Comparison of ENCODE assay signal across 1 cellular context in the genomic region with DNA sequence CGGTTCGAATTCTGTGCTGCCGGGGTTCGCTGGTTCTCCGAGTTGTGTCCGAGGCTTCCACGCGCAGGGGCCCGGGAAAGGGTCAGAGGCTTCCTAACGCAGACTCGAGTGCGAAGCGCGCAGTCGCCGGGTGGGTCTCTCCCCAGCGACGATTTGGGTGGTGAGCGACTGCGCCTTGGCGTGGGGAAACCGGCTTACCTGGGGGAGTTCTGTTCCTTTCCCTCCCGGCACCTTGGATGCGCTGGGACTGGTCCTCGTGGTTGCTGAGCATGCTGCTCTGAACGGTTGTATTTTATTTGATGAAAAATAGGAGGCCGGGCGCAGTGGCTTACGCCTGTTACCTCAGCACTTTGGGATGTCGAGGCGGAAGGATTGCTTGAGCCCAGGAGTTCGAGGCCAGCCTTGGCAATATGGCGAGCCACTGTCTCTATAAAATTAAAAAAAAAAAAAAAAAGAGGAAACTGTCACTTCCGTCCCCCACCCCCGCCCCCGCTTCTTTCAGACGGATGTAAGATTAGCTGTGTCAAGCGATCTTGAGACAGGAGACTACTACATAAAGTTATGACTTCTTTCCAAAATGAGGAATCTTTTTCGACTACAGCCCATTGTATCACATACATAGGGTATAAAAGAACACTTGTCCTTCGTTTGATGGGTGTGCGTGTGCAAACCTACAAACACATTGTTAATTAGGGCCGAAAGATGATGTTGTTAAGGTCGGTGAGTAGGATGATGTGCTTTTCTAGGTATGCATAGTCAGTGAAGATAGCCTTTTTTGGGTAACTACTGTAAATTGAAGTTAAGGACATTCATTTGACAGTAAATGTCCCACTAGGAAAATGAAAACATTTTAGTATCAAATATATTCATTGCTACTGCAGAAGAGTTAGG.
TF ChIP-seq lines count a peak whose summit lies in the region.

A gene with protein sequence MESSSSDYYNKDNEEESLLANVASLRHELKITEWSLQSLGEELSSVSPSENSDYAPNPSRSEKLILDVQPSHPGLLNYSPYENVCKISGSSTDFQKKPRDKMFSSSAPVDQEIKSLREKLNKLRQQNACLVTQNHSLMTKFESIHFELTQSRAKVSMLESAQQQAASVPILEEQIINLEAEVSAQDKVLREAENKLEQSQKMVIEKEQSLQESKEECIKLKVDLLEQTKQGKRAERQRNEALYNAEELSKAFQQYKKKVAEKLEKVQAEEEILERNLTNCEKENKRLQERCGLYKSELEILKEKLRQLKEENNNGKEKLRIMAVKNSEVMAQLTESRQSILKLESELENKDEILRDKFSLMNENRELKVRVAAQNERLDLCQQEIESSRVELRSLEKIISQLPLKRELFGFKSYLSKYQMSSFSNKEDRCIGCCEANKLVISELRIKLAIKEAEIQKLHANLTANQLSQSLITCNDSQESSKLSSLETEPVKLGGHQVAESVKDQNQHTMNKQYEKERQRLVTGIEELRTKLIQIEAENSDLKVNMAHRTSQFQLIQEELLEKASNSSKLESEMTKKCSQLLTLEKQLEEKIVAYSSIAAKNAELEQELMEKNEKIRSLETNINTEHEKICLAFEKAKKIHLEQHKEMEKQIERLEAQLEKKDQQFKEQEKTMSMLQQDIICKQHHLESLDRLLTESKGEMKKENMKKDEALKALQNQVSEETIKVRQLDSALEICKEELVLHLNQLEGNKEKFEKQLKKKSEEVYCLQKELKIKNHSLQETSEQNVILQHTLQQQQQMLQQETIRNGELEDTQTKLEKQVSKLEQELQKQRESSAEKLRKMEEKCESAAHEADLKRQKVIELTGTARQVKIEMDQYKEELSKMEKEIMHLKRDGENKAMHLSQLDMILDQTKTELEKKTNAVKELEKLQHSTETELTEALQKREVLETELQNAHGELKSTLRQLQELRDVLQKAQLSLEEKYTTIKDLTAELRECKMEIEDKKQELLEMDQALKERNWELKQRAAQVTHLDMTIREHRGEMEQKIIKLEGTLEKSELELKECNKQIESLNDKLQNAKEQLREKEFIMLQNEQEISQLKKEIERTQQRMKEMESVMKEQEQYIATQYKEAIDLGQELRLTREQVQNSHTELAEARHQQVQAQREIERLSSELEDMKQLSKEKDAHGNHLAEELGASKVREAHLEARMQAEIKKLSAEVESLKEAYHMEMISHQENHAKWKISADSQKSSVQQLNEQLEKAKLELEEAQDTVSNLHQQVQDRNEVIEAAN (N-terminal part only) (plus strand): TSS at position 2 of the 891 bp plus-strand sequence. CDS start 2,638 bp downstream, outside the sequence.

TF ChIP-seq in H1, 55 proteins besides CTCF, POLR2A, EP300 and RAD21:
- TF ChIP-seq SAP30 (IDR thresholded peaks at IDR 0.05; ENCODE audit: insufficient read depth, insufficient replicate concordance, low read length) (peak; percentile 89), SP1 (IDR thresholded peaks at IDR 0.05; ENCODE audit: low read depth, low read length) (no peak), ASH2L (IDR thresholded peaks at IDR 0.05; ENCODE audit: low read length) (no peak), SP2 (IDR thresholded peaks at IDR 0.05; ENCODE audit: low read length) (no peak), RBBP5 (IDR thresholded peaks at IDR 0.05; ENCODE audit: borderline replicate concordance, low read depth, low read length) (no peak; the same call in 1 of the 2 replicates), EGR1 (IDR thresholded peaks at IDR 0.05; ENCODE audit: borderline replicate concordance, low read depth, low read length) (peak; percentile 33; the same call in 1 of the 2 replicates), MAFK (IDR thresholded peaks at IDR 0.05; ENCODE audit: low read depth, low read length) (no peak), SIN3A (conservative IDR thresholded peaks at IDR 0.05 in 1 of 2, IDR thresholded peaks at IDR 0.05 in 1 of 2; ENCODE audit: low read depth in 1 of 2, low read length in 2 of 2) (peak in 1 of 2 experiments; percentile 67; a peak in 1 of 4 replicates), PHF8 (conservative IDR thresholded peaks at IDR 0.05; ENCODE audit: low read depth, low read length) (peak; percentile 64), TAF7 (optimal IDR thresholded peaks at IDR 0.05; ENCODE audit: borderline replicate concordance, low read depth, low read length) (no peak)
- TF ChIP-seq, protein P1, sequence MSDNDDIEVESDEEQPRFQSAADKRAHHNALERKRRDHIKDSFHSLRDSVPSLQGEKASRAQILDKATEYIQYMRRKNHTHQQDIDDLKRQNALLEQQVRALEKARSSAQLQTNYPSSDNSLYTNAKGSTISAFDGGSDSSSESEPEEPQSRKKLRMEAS (IDR thresholded peaks at IDR 0.05): peak; percentile 72
- TF ChIP-seq, protein P2, sequence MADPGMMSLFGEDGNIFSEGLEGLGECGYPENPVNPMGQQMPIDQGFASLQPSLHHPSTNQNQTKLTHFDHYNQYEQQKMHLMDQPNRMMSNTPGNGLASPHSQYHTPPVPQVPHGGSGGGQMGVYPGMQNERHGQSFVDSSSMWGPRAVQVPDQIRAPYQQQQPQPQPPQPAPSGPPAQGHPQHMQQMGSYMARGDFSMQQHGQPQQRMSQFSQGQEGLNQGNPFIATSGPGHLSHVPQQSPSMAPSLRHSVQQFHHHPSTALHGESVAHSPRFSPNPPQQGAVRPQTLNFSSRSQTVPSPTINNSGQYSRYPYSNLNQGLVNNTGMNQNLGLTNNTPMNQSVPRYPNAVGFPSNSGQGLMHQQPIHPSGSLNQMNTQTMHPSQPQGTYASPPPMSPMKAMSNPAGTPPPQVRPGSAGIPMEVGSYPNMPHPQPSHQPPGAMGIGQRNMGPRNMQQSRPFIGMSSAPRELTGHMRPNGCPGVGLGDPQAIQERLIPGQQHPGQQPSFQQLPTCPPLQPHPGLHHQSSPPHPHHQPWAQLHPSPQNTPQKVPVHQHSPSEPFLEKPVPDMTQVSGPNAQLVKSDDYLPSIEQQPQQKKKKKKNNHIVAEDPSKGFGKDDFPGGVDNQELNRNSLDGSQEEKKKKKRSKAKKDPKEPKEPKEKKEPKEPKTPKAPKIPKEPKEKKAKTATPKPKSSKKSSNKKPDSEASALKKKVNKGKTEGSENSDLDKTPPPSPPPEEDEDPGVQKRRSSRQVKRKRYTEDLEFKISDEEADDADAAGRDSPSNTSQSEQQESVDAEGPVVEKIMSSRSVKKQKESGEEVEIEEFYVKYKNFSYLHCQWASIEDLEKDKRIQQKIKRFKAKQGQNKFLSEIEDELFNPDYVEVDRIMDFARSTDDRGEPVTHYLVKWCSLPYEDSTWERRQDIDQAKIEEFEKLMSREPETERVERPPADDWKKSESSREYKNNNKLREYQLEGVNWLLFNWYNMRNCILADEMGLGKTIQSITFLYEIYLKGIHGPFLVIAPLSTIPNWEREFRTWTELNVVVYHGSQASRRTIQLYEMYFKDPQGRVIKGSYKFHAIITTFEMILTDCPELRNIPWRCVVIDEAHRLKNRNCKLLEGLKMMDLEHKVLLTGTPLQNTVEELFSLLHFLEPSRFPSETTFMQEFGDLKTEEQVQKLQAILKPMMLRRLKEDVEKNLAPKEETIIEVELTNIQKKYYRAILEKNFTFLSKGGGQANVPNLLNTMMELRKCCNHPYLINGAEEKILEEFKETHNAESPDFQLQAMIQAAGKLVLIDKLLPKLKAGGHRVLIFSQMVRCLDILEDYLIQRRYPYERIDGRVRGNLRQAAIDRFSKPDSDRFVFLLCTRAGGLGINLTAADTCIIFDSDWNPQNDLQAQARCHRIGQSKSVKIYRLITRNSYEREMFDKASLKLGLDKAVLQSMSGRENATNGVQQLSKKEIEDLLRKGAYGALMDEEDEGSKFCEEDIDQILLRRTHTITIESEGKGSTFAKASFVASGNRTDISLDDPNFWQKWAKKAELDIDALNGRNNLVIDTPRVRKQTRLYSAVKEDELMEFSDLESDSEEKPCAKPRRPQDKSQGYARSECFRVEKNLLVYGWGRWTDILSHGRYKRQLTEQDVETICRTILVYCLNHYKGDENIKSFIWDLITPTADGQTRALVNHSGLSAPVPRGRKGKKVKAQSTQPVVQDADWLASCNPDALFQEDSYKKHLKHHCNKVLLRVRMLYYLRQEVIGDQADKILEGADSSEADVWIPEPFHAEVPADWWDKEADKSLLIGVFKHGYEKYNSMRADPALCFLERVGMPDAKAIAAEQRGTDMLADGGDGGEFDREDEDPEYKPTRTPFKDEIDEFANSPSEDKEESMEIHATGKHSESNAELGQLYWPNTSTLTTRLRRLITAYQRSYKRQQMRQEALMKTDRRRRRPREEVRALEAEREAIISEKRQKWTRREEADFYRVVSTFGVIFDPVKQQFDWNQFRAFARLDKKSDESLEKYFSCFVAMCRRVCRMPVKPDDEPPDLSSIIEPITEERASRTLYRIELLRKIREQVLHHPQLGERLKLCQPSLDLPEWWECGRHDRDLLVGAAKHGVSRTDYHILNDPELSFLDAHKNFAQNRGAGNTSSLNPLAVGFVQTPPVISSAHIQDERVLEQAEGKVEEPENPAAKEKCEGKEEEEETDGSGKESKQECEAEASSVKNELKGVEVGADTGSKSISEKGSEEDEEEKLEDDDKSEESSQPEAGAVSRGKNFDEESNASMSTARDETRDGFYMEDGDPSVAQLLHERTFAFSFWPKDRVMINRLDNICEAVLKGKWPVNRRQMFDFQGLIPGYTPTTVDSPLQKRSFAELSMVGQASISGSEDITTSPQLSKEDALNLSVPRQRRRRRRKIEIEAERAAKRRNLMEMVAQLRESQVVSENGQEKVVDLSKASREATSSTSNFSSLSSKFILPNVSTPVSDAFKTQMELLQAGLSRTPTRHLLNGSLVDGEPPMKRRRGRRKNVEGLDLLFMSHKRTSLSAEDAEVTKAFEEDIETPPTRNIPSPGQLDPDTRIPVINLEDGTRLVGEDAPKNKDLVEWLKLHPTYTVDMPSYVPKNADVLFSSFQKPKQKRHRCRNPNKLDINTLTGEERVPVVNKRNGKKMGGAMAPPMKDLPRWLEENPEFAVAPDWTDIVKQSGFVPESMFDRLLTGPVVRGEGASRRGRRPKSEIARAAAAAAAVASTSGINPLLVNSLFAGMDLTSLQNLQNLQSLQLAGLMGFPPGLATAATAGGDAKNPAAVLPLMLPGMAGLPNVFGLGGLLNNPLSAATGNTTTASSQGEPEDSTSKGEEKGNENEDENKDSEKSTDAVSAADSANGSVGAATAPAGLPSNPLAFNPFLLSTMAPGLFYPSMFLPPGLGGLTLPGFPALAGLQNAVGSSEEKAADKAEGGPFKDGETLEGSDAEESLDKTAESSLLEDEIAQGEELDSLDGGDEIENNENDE (IDR thresholded peaks at IDR 0.05; ENCODE audit: insufficient replicate concordance, low read length): no peak
- TF ChIP-seq, protein P3, sequence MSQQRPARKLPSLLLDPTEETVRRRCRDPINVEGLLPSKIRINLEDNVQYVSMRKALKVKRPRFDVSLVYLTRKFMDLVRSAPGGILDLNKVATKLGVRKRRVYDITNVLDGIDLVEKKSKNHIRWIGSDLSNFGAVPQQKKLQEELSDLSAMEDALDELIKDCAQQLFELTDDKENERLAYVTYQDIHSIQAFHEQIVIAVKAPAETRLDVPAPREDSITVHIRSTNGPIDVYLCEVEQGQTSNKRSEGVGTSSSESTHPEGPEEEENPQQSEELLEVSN (IDR thresholded peaks at IDR 0.05): peak; percentile 65; the same call in 1 of the 2 replicates
